In the genomic region with DNA sequence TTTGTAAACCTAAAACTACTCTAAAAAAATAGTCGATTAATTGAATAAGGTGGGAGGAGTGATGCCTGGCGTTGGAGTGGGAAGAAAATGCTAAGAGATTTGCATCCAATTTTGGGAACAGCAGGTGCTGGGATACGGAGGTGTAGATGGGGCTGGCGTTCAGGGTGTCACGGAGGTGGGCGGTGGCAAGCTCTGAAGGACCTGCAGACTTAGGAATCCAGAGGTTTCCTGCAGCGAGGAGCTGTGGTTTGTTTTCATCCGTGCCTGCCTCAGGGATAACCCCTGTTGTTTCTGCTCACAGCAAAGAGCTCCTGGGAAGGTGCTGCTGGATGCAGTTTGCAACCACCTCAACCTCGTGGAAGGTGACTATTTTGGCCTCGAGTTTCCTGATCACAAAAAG, we compare ENCODE assay signal across 20 cellular contexts.
"Had no signal": no experiment of that assay in that cellular context is flagged by ENCODE, and none has a peak within 500 bp of the region (broad histone marks: within the 10 kb centered on the region; RNA-seq: fewer than 3 reads in every experiment).

No MANE protein-coding gene starts in this region.

- H3K4me3 Mint-ChIP-seq: naive thymus-derived CD4-positive, alpha-beta T cell; neural crest cell; stimulated activated memory B cell treated with anti-CD40 and anti-IgM and Interleukin-4, amounts not matched to agents 10 μg/mL and 1 μg/mL and 100 μg/mL, for 72 hours; stimulated activated naive CD8-positive, alpha-beta T cell treated with anti-CD3 and anti-CD28 coated beads, Interleukin-15, Interleukin-2, amounts not matched to agents 100 ng/mL and 50 ng/mL, for 24 hours had no signal

- H3K4me3 ChIP-seq: colonic mucosa, heart left ventricle, pancreas, psoas muscle, spleen, tibial artery, upper lobe of right lung, vagina had no signal

- H3K4me1 ChIP-seq: colonic mucosa, psoas muscle, spleen, upper lobe of right lung had no signal

- H3K9me3 Mint-ChIP-seq: naive thymus-derived CD4-positive, alpha-beta T cell; neural crest cell; stimulated activated memory B cell treated with anti-CD40 and anti-IgM and Interleukin-4, amounts not matched to agents 10 μg/mL and 1 μg/mL and 100 μg/mL, for 72 hours; stimulated activated naive CD8-positive, alpha-beta T cell treated with anti-CD3 and anti-CD28 coated beads, Interleukin-15, Interleukin-2, amounts not matched to agents 100 ng/mL and 50 ng/mL, for 24 hours had no signal

- H3K9me3 ChIP-seq: colonic mucosa, heart left ventricle, pancreas, psoas muscle, spleen, tibial artery, upper lobe of right lung, vagina had no signal

- H3K36me3 Mint-ChIP-seq: naive thymus-derived CD4-positive, alpha-beta T cell; stimulated activated memory B cell treated with anti-CD40 and anti-IgM and Interleukin-4, amounts not matched to agents 10 μg/mL and 1 μg/mL and 100 μg/mL, for 72 hours had no signal

- H3K36me3 ChIP-seq: colonic mucosa, heart left ventricle, pancreas, spleen, upper lobe of right lung, vagina had no signal

- H3K27me3 ChIP-seq: colonic mucosa, heart left ventricle, pancreas, spleen, tibial artery, upper lobe of right lung, vagina had no signal

- H3K27ac Mint-ChIP-seq: naive thymus-derived CD4-positive, alpha-beta T cell; stimulated activated memory B cell treated with anti-CD40 and anti-IgM and Interleukin-4, amounts not matched to agents 10 μg/mL and 1 μg/mL and 100 μg/mL, for 72 hours; stimulated activated naive CD8-positive, alpha-beta T cell treated with anti-CD3 and anti-CD28 coated beads, Interleukin-15, Interleukin-2, amounts not matched to agents 100 ng/mL and 50 ng/mL, for 24 hours had no signal

- H3K27ac ChIP-seq: colonic mucosa, heart left ventricle, pancreas, psoas muscle, spleen, tibial artery, upper lobe of right lung, vagina had no signal

- ATAC-seq: heart left ventricle; naive thymus-derived CD4-positive, alpha-beta T cell; psoas muscle; sciatic nerve; stimulated activated memory B cell treated with anti-CD40 and anti-IgM and Interleukin-4, amounts not matched to agents 10 μg/mL and 1 μg/mL and 100 μg/mL, for 72 hours; upper lobe of right lung had no signal

- H3K4me1 Mint-ChIP-seq: naive thymus-derived CD4-positive, alpha-beta T cell; stimulated activated memory B cell treated with anti-CD40 and anti-IgM and Interleukin-4, amounts not matched to agents 10 μg/mL and 1 μg/mL and 100 μg/mL, for 72 hours had no signal

- DNase-seq: colonic mucosa; effector CD4-positive, alpha-beta T cell; heart left ventricle; hippocampal formation; kidney glomerular epithelial cell; mesendoderm; naive thymus-derived CD4-positive, alpha-beta T cell; pancreas; psoas muscle; spleen; stimulated activated CD4-positive, alpha-beta T cell treated with anti-CD3 and anti-CD28 coated beads, Interleukin-15, amount 100 ng/mL, for 24 hours; stimulated activated CD4-positive, alpha-beta T cell treated with anti-CD3 and anti-CD28 coated beads, Interleukin-1b, Interleukin-23, amount 100 ng/mL, for 48 hours; stimulated activated CD4-positive, alpha-beta T cell treated with anti-CD3 and anti-CD28 coated beads, Interleukin-4, amount 100 ng/mL, for 24 hours; tibial artery; upper lobe of right lung had no signal
